In genomic region chr12:28844718-28845117, GRCh38 we compare ENCODE assay signal across 23 cellular contexts.
"Had no signal": no experiment of that assay in that cellular context is flagged by ENCODE, and none has a peak within 500 bp of the region (broad histone marks: within the 10 kb centered on the region; RNA-seq: fewer than 3 reads in every experiment).

No MANE protein-coding gene starts in this region.

- H3K27ac ChIP-seq: left ventricle myocardium inferior, ovary, right atrium auricular region, right lobe of liver, stomach, testis, thyroid gland, transverse colon, upper lobe of left lung, vagina had no signal

- H3K4me2 ChIP-seq: smooth muscle cell had no signal

- ATAC-seq: natural killer cell; right lobe of liver; stimulated activated naive B cell treated with anti-CD40 and anti-IgM and Interleukin-4, amounts not matched to agents 10 μg/mL and 1 μg/mL and 100 μg/mL, for 72 hours; stimulated activated naive CD8-positive, alpha-beta T cell treated with anti-CD3 and anti-CD28 coated beads, Interleukin-15, Interleukin-2, amounts not matched to agents 100 U/mL and 50 U/mL, for 24 hours had no signal

- H3K4me1 ChIP-seq: left ventricle myocardium inferior, right atrium auricular region, right lobe of liver, stomach, testis, thyroid gland, transverse colon, upper lobe of left lung, vagina had no signal

- DNase-seq: islet precursor cell; left ventricle myocardium inferior; mesendoderm; naive B cell; natural killer cell; nephron progenitor cell; ovary; right lobe of liver; stimulated activated CD4-positive, alpha-beta T cell treated with anti-CD3 and anti-CD28 coated beads, Interleukin-1b, Interleukin-23, amount 100 ng/mL, for 48 hours; stimulated activated CD4-positive, alpha-beta T cell treated with anti-CD3 and anti-CD28 coated beads, Interleukin-2, amount 100 ng/mL, for 48 hours; stimulated activated CD4-positive, alpha-beta T cell treated with anti-CD3 and anti-CD28 coated beads, Interleukin-4, amount 100 ng/mL, for 4 hours; stimulated activated CD8-positive, alpha-beta memory T cell treated with anti-CD3 and anti-CD28 coated beads, Interleukin-4, amount 100 ng/mL, for 48 hours; stimulated activated naive B cell treated with anti-CD40 and anti-IgM and Interleukin-4, amounts not matched to agents 10 μg/mL and 1 μg/mL and 100 μg/mL, for 72 hours; stimulated activated naive CD8-positive, alpha-beta T cell treated with anti-CD3 and anti-CD28 coated beads, Interleukin-15, Interleukin-2, amounts not matched to agents 100 U/mL and 50 U/mL, for 24 hours; stomach; testis; thyroid gland; transverse colon; upper lobe of left lung had no signal

- H3K9me3 ChIP-seq: left ventricle myocardium inferior, ovary, right atrium auricular region, right lobe of liver, stomach, testis, thyroid gland, transverse colon, upper lobe of left lung, vagina had no signal

- H3K27me3 ChIP-seq: ovary, right atrium auricular region, right lobe of liver, stomach, testis, thyroid gland, transverse colon, upper lobe of left lung, vagina had no signal

- H3K36me3 ChIP-seq: left ventricle myocardium inferior, ovary, right atrium auricular region, right lobe of liver, stomach, thyroid gland, transverse colon, upper lobe of left lung, vagina had no signal

- H3K4me3 ChIP-seq: left ventricle myocardium inferior, lung, ovary, right atrium auricular region, right lobe of liver, smooth muscle cell, stomach, testis, thyroid gland, transverse colon, upper lobe of left lung, vagina had no signal
